Comparison of ENCODE assay signal across 1 cellular context in the genomic region with DNA sequence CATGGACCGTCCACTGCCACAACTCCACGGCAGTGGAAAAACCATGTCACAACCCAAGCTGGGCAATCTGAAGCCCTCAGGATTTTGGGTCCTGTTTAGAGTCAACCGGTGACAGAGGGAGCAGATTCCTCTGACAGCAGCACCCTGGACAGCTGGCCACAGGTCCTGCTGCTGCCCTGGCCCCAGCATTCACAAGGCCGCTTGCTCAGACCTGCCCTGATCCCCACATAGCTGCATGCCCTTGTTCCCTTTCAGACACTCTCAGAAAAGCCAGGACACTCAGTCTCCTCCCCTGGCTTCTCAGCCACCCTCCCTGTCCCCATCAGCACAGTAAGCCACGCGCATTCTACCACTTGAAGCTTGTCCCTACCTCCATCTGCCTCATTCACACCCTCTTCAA.
TF ChIP-seq lines count a peak whose summit lies in the region.

No MANE protein-coding gene starts in this region.

TF ChIP-seq in H1, 55 proteins besides CTCF, POLR2A, EP300 and RAD21:
- no peak for TF ChIP-seq JUND (IDR thresholded peaks at IDR 0.05; ENCODE audit: low read length)
- no peak for TF ChIP-seq EGR1 (IDR thresholded peaks at IDR 0.05; ENCODE audit: borderline replicate concordance, low read depth, low read length)
- TF ChIP-seq POLR2AphosphoS5 (IDR thresholded peaks at IDR 0.05; ENCODE audit: low read depth, low read length), result no peak
- no peak for TF ChIP-seq NRF1 (IDR thresholded peaks at IDR 0.05; ENCODE audit: low read depth, low read length)
- no peak for TF ChIP-seq CEBPB (IDR thresholded peaks at IDR 0.05; ENCODE audit: low read depth, low read length)
- no peak for TF ChIP-seq HDAC2 (IDR thresholded peaks at IDR 0.05; ENCODE audit: borderline replicate concordance in 1 of 2, low read depth in 2 of 2, low read length in 2 of 2)
- no peak for TF ChIP-seq NANOG (IDR thresholded peaks at IDR 0.05; ENCODE audit: insufficient read depth, low read depth, low read length, poor library complexity, severe bottlenecking)
- TF ChIP-seq FOSL1 (IDR thresholded peaks at IDR 0.05; ENCODE audit: insufficient read depth, low read depth, low read length), result no peak
- TF ChIP-seq PHF8 (conservative IDR thresholded peaks at IDR 0.05; ENCODE audit: low read depth, low read length), result no peak
- TF ChIP-seq USF2 (IDR thresholded peaks at IDR 0.05; ENCODE audit: low read length), result no peak
- no peak for TF ChIP-seq RBBP5 (IDR thresholded peaks at IDR 0.05; ENCODE audit: borderline replicate concordance, low read depth, low read length)
- TF ChIP-seq CTBP2 (IDR thresholded peaks at IDR 0.05; ENCODE audit: borderline replicate concordance, insufficient read depth, insufficient read length, low read length), result no peak
- no peak for TF ChIP-seq ATF3 (IDR thresholded peaks at IDR 0.05; ENCODE audit: insufficient read depth, low read depth, low read length)
- TF ChIP-seq RXRA (IDR thresholded peaks at IDR 0.05; ENCODE audit: insufficient read depth, low read depth, low read length), result no peak
- TF ChIP-seq SRF (IDR thresholded peaks at IDR 0.05; ENCODE audit: low read depth, low read length), result no peak
- TF ChIP-seq SP4 (IDR thresholded peaks at IDR 0.05; ENCODE audit: low read length), result no peak
TF ChIP-seq in H1: peak in this region for 0.
